In the genomic region with DNA sequence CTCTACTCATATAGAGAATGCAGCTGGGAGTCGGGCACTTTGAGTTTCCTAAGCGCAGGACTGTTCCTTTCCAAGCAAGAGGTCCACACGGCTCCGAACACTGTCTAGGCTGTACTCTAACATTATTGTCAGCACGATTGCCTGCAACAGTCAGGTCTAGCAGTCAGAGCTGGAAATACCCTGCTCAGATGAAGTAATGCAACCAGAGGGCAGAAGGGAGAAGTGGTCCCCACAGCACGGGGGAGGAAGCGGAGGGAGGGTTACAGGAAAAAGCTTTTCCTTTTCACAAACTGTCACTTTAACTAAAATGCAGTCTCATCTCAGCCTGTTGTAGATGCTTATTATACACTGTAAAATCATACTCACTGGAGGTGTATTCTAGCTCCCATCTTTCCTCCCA, we compare ENCODE assay signal across 10 cellular contexts.
DNase-seq lines count a peak whose midpoint lies in the region; ATAC-seq lines count a peak whose summit lies in the region.
"Had no signal": no experiment of that assay in that cellular context is flagged by ENCODE, and none has a peak within 500 bp of the region (broad histone marks: within the 10 kb centered on the region; RNA-seq: fewer than 3 reads in every experiment).

No MANE protein-coding gene starts in this region.

- H3K4me1 Mint-ChIP-seq in central memory CD8-positive, alpha-beta T cell = no peaks in the 10 kb centered on the region

- peaks cover 29% of the 10 kb centered on the region for H3K27me3 Mint-ChIP-seq in central memory CD8-positive, alpha-beta T cell

- peak; percentile 38 for ATAC-seq in GM19372 (IDR thresholded peaks at IDR 0.05; ENCODE audit: low read depth, unreplicated experiment)
- ATAC-seq in HG03280 (IDR thresholded peaks at IDR 0.05; ENCODE audit: unreplicated experiment) = peak; percentile 42
- peak; percentile 45 for ATAC-seq in central memory CD8-positive, alpha-beta T cell (replicated peaks; ENCODE audit: extremely low read depth, poor library complexity, severe bottlenecking)
- no peak for ATAC-seq in GM21515 (IDR thresholded peaks at IDR 0.05; ENCODE audit: unreplicated experiment)
- no peak for ATAC-seq in GM19035 (IDR thresholded peaks at IDR 0.05; ENCODE audit: unreplicated experiment)
- ATAC-seq in HG03439 (IDR thresholded peaks at IDR 0.05; ENCODE audit: unreplicated experiment) = no peak
- ATAC-seq: gastroesophageal sphincter had no signal

- no peaks in the 10 kb centered on the region for H3K36me3 Mint-ChIP-seq in central memory CD8-positive, alpha-beta T cell (ENCODE audit: insufficient read depth)
- H3K36me3 Mint-ChIP-seq: activated CD8-positive, alpha-beta memory T cell treated with anti-CD3 and anti-CD28 coated beads, Interleukin-2, amount 10 ng/mL, durations not matched to agents 7 days and 5 days had no signal

- H3K27ac Mint-ChIP-seq in central memory CD8-positive, alpha-beta T cell (ENCODE audit: low read depth) = no peak overlapping the region
- H3K27ac Mint-ChIP-seq: activated CD8-positive, alpha-beta memory T cell treated with anti-CD3 and anti-CD28 coated beads, Interleukin-2, amount 10 ng/mL, durations not matched to agents 7 days and 5 days had no signal

- DNase-seq in CD1c-positive myeloid dendritic cell (ENCODE audit: extremely low spot score) (peak; percentile 89), iPS-NIHi11 (ENCODE audit: low spot score) (no peak)
- DNase-seq in central memory CD8-positive, alpha-beta T cell (ENCODE audit: low spot score in 2 of 2) = no peak
- DNase-seq: activated CD8-positive, alpha-beta memory T cell treated with anti-CD3 and anti-CD28 coated beads, Interleukin-2, amount 10 ng/mL, durations not matched to agents 7 days and 5 days had no signal

- H3K9me3 Mint-ChIP-seq in central memory CD8-positive, alpha-beta T cell = no peaks in the 10 kb centered on the region

- H3K4me3 Mint-ChIP-seq in central memory CD8-positive, alpha-beta T cell = no peak overlapping the region
- H3K4me3 Mint-ChIP-seq: activated CD8-positive, alpha-beta memory T cell treated with anti-CD3 and anti-CD28 coated beads, Interleukin-2, amount 10 ng/mL, durations not matched to agents 7 days and 5 days had no signal

Comparison
In these comparisons a context has a peak if more than half of its experiments do, and no peak if none do; other contexts are left out.
1. ATAC-seq: peak in GM19372 (single experiment), HG03280 (single experiment) and central memory CD8-positive, alpha-beta T cell (single experiment); none in GM21515 (single experiment), GM19035 (single experiment) and HG03439 (single experiment).